In genomic region chrX:46912098-46912672, GRCh38 we compare ENCODE assay signal across 8 cellular contexts. TPM values are rescaled to one million over a fixed set of nuclear protein-coding genes. Genes with fewer than 3 reads are reported as not detected.
DNase-seq lines count a peak whose midpoint lies in the region; ATAC-seq, FAIRE-seq and TF ChIP-seq lines count a peak whose summit lies in the region.

Gene JADE3 (plus strand): TSS chrX:46912421. CDS start chrX:46984895, 72,474 bp downstream.

- FAIRE-seq in kidney (lab: Jason Lieb, UNC), result no peak

- no peak for TF ChIP-seq CTCF in choroid plexus epithelial cell (conservative IDR thresholded peaks at IDR 0.05; ENCODE audit: low read depth, low read length)
- no peak for TF ChIP-seq CTCF in kidney (IDR thresholded peaks at IDR 0.05; ENCODE audit: borderline replicate concordance, extremely low read depth, insufficient read depth)
- TF ChIP-seq CTCF in smooth muscle cell (IDR thresholded peaks at IDR 0.05; ENCODE audit: borderline replicate concordance, insufficient read depth, poor library complexity, severe bottlenecking), result no peak

- H3K9ac ChIP-seq in kidney (ENCODE audit: low read length in 2 of 2), result peak within 1 kb of the TSS in 1 of 2 donors; percentile 19
- H3K9ac ChIP-seq in smooth muscle cell (ENCODE audit: low read depth), result peak within 1 kb of the TSS; percentile 50

- no peaks in the 10 kb centered on the region for H3F3A ChIP-seq in smooth muscle cell (ENCODE audit: low read depth)

- 62% methylated on average over 30 of the region's 71 CpGs for WGBS in smooth muscle cell (ENCODE audit: low lambda C conversion rate)

- DNase-seq in COLO829 (ENCODE audit: low spot score), result peak; percentile 42
- peak; percentile 90 to 93 for DNase-seq in HAP-1 (ENCODE audit: low spot score in 2 of 2)
- peak; percentile 76 to 81 for DNase-seq in NCI-H1930 (lab: John Stamatoyannopoulos, UW)
- peak; percentile 11 for DNase-seq in T-helper 9 cell
- DNase-seq in choroid plexus epithelial cell (ENCODE audit: low read depth), result peak; percentile 69
- DNase-seq in kidney, result peak; percentile 90
- DNase-seq in smooth muscle cell (lab: John Stamatoyannopoulos, UW; ENCODE audit: unreplicated experiment), result peak; percentile 5

- H3K27me3 ChIP-seq in HAP-1 (ENCODE audit: low read depth) (peaks cover 17% of the 10 kb centered on the region), smooth muscle cell (ENCODE audit: low read depth) (no peaks in the 10 kb centered on the region)

- H2AFZ ChIP-seq in smooth muscle cell (ENCODE audit: low read depth), result peak within 1 kb of the TSS; percentile 32

- intact Hi-C loops in kidney (cut with DNase I), result no loop called here

- peak within 1 kb of the TSS; percentile 17 to 43 for H3K27ac ChIP-seq in kidney (ENCODE audit: low read depth in 2 of 2, low read length in 2 of 2)
- no peak within 1 kb of the TSS for H3K27ac ChIP-seq in smooth muscle cell (ENCODE audit: low read depth)

- peaks cover 7% of the 10 kb centered on the region for H3K4me1 ChIP-seq in HAP-1
- H3K4me1 ChIP-seq in kidney (ENCODE audit: control insufficient read depth in 1 of 2, insufficient read depth in 1 of 2, low read depth in 1 of 2, low read length in 2 of 2), result peaks cover 0 to 2% of the 10 kb centered on the region in 2 donors
- H3K4me1 ChIP-seq in smooth muscle cell (ENCODE audit: low read depth), result peaks cover 6% of the 10 kb centered on the region

- in situ Hi-C loops in HAP-1 (cut with MboI; ENCODE audit: low sequenced_read_pairs), result loop anchor here (10.0 kb wide), 1 partner anchor 113 kb away; no protein-coding TSS in a partner anchor

- ATAC-seq in HG02970 (IDR thresholded peaks at IDR 0.05; ENCODE audit: low FRiP score, unreplicated experiment), result no peak

- peak within 1 kb of the TSS; percentile 86 for H3K4me2 ChIP-seq in smooth muscle cell

- H4K20me1 ChIP-seq in smooth muscle cell (ENCODE audit: low read depth), result no peaks in the 10 kb centered on the region

- H3K9me3 ChIP-seq in HAP-1, result no peaks in the 10 kb centered on the region
- H3K9me3 ChIP-seq in kidney (ENCODE audit: control insufficient read depth in 1 of 2, low read length in 2 of 2), result no peaks in the 10 kb centered on the region
- no peaks in the 10 kb centered on the region for H3K9me3 ChIP-seq in smooth muscle cell (replicated peaks; ENCODE audit: low read depth)

- peak within 1 kb of the TSS; percentile 70 for H3K4me3 ChIP-seq in HAP-1
- H3K4me3 ChIP-seq in choroid plexus epithelial cell (ENCODE audit: low read depth, low read length), result peak within 1 kb of the TSS; percentile 71
- H3K4me3 ChIP-seq in kidney (ENCODE audit: low read length in 2 of 2), result peak within 1 kb of the TSS; percentile 62 to 73
- peak within 1 kb of the TSS; percentile 59 for H3K4me3 ChIP-seq in smooth muscle cell

- peaks cover 28% of the 10 kb centered on the region for H3K79me2 ChIP-seq in smooth muscle cell (ENCODE audit: low read depth)

- H3K36me3 ChIP-seq in HAP-1 (replicated peaks) (no peaks in the 10 kb centered on the region), kidney (ENCODE audit: control insufficient read depth in 1 of 2, insufficient read depth in 2 of 2, low read length in 2 of 2) (no peaks in the 10 kb centered on the region), smooth muscle cell (ENCODE audit: low read depth) (no peaks in the 10 kb centered on the region)

RNA-seq across cellular contexts. Expression of gene JADE3, which starts in this region (rescaled TPM):
- 13.1 TPM for total RNA-seq in kidney
- 3.2 TPM for polyA plus RNA-seq in kidney (ENCODE audit: insufficient read depth, low read depth, low replicate concordance)
- total RNA-seq in smooth muscle cell, result 6.7 and 7.2 TPM in 2 replicates
- polyA plus RNA-seq in smooth muscle cell, result 2.0 and 4.3 TPM in 2 replicates

Comparison
In these comparisons a context has a peak if more than half of its experiments do, and no peak if none do; other contexts are left out.
1. DNase-seq: peak in every context shown above with its lines; median percentile 92 in HAP-1; 90 in kidney; 78 in NCI-H1930; 69 in choroid plexus epithelial cell; 42 in COLO829; 11 in T-helper 9 cell; 5 in smooth muscle cell.